Comparison of ENCODE assay signal across 8 cellular contexts in genomic region chrX:155070975-155071693, GRCh38. TPM values are rescaled to one million over a fixed set of nuclear protein-coding genes. Genes with fewer than 3 reads are reported as not detected.
A peak's percentile ranks its signal among the peaks of the same experiment; 100 is the strongest.
DNase-seq lines count a peak whose midpoint lies in the region; TF ChIP-seq lines count a peak whose summit lies in the region.

Gene BRCC3 (plus strand): TSS chrX:155071508. CDS start chrX:155071528, 20 bp downstream.
Gene CMC4 (minus strand): TSS chrX:155071136. CDS start chrX:155064023, 7,113 bp downstream.
Gene MTCP1 (minus strand): TSS chrX:155071136. CDS start chrX:155066010, 5,126 bp downstream.

- H3K27me3 ChIP-seq in stomach smooth muscle (ENCODE audit: control insufficient read depth in 1 of 2, insufficient read depth in 2 of 2, low read length in 2 of 2) = no peaks in the 10 kb centered on the region

- peak within 1 kb of the TSS; percentile 94 for H3K27ac Mint-ChIP-seq in neural crest cell (ENCODE audit: unreplicated experiment)

- H3K9me3 Mint-ChIP-seq in neural crest cell = no peaks in the 10 kb centered on the region

- H3K9ac ChIP-seq in stomach smooth muscle (ENCODE audit: low read length in 2 of 2) = peak within 1 kb of the TSS; percentile 80 to 86

- peaks cover 0 to 3% of the 10 kb centered on the region in 2 donors for H3K36me3 ChIP-seq in stomach smooth muscle (ENCODE audit: control insufficient read depth in 2 of 2, insufficient read depth in 2 of 2, low read length in 2 of 2)

- TF ChIP-seq CTCF in foreskin fibroblast (IDR thresholded peaks at IDR 0.05; ENCODE audit: low read depth, low read length) (no peak), neural crest cell (conservative IDR thresholded peaks at IDR 0.05) (no peak)

- H3K4me3 ChIP-seq in foreskin fibroblast (ENCODE audit: low read depth in 1 of 2, low read length in 2 of 2) (peak within 1 kb of the TSS; percentile 73 to 74), stomach smooth muscle (ENCODE audit: low read length in 2 of 2) (peak within 1 kb of the TSS; percentile 82 to 84)

- peak within 1 kb of the TSS; percentile 74 for H3K27ac ChIP-seq in stomach smooth muscle (ENCODE audit: low read length)

- peaks cover 16% of the 10 kb centered on the region for H3K4me1 ChIP-seq in stomach smooth muscle (ENCODE audit: control insufficient read depth, insufficient read depth, low read length)

- peak; percentile 80 for DNase-seq in EL
- DNase-seq in H4 (ENCODE audit: low spot score) = peak; percentile 67
- DNase-seq in LoVo (ENCODE audit: low spot score) = peak; percentile 82
- DNase-seq in SHP77 treated with DMSO at 0.1 percent for 48 hours (lab: John Stamatoyannopoulos, UW) = peak; percentile 41
- peak; percentile 91 for DNase-seq in activated effector memory CD4-positive, alpha-beta T cell treated with anti-CD3 and anti-CD28 coated beads, Interleukin-2, amount 50 U/mL, for 16 hours
- peak; percentile 75 to 90 for DNase-seq in foreskin fibroblast
- peak; percentile 58 for DNase-seq in neural crest cell (ENCODE audit: low read depth, low spot score)

- H3K9me3 ChIP-seq in stomach smooth muscle (ENCODE audit: control insufficient read depth in 2 of 2, low read length in 2 of 2) = no peaks in the 10 kb centered on the region

- peaks cover 36% of the 10 kb centered on the region for H3K4me1 Mint-ChIP-seq in neural crest cell

- peak within 1 kb of the TSS; percentile 94 for H3K4me3 Mint-ChIP-seq in neural crest cell

- peaks cover 4% of the 10 kb centered on the region for H3K36me3 Mint-ChIP-seq in neural crest cell (ENCODE audit: low read depth)

- no peaks in the 10 kb centered on the region for H3K27me3 Mint-ChIP-seq in neural crest cell (ENCODE audit: low read depth)

RNA-seq across cellular contexts. Expression of gene BRCC3, which starts in this region (rescaled TPM):
- 7.5 and 10.2 TPM in 2 replicates for total RNA-seq in H4 (2014; rRNA removed; shearing (Covaris generic))
- total RNA-seq in neural crest cell = 31.4 and 36.0 TPM in 2 replicates

RNA-seq across cellular contexts. Expression of gene CMC4, which starts in this region (rescaled TPM):
- 20.4 and 29.7 TPM in 2 replicates for total RNA-seq in H4 (2014; rRNA removed; shearing (Covaris generic))
- total RNA-seq in neural crest cell = 4.3 and 7.8 TPM in 2 replicates

RNA-seq across cellular contexts. Expression of gene MTCP1, which starts in this region (rescaled TPM):
- 4.1 and 4.5 TPM in 2 replicates for total RNA-seq in H4 (2014; rRNA removed; shearing (Covaris generic))
- total RNA-seq in neural crest cell = 10.7 and 15.3 TPM in 2 replicates

Comparison
In these comparisons a context has a peak if more than half of its experiments do, and no peak if none do; other contexts are left out.
1. Peak in every context shown above with its lines: DNase-seq, H3K4me3 ChIP-seq and H3K27ac ChIP-seq.
2. DNase-seq: peak in every context shown above with its lines; median percentile 91 in activated effector memory CD4-positive, alpha-beta T cell treated with anti-CD3 and anti-CD28 coated beads, Interleukin-2, amount 50 U/mL, for 16 hours; 82 in foreskin fibroblast; 82 in LoVo; 80 in EL; 67 in H4; 58 in neural crest cell; 41 in SHP77 treated with DMSO at 0.1 percent for 48 hours.